ENCODE assay signal across 2 cellular contexts in genomic region chr13:28141542-28141941, GRCh38.
TF ChIP-seq lines count a peak whose summit lies in the region.

No MANE protein-coding gene starts in this region.

TF ChIP-seq in WTC11, 78 proteins besides CTCF, POLR2A, EP300 and RAD21:
- TF ChIP-seq ZNF317 (CRISPR knock-in tag; IDR thresholded peaks at IDR 0.05; ENCODE audit: borderline replicate concordance, low read depth): peak; percentile 22; the same call in 1 of the 2 replicates

TF ChIP-seq in H1, 55 proteins besides CTCF, POLR2A, EP300 and RAD21:
- TF ChIP-seq, protein P1, sequence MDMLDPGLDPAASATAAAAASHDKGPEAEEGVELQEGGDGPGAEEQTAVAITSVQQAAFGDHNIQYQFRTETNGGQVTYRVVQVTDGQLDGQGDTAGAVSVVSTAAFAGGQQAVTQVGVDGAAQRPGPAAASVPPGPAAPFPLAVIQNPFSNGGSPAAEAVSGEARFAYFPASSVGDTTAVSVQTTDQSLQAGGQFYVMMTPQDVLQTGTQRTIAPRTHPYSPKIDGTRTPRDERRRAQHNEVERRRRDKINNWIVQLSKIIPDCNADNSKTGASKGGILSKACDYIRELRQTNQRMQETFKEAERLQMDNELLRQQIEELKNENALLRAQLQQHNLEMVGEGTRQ (IDR thresholded peaks at IDR 0.05; ENCODE audit: low read length): 0 out of 2 replicates have a peak, but pooled peaks have one; percentile 18
- 0 out of 2 replicates have a peak, but pooled peaks have one; percentile 54 for TF ChIP-seq TCF12 (IDR thresholded peaks at IDR 0.05; ENCODE audit: low read depth, low read length)
- TF ChIP-seq TAF1 (IDR thresholded peaks at IDR 0.05; ENCODE audit: low read depth, low read length): peak; percentile 45; the same call in 1 of the 2 replicates
- peak; percentile 28; the same call in 1 of the 2 replicates for TF ChIP-seq TBP (IDR thresholded peaks at IDR 0.05; ENCODE audit: low read depth, low read length)
- peak; percentile 68 for TF ChIP-seq E2F6 (IDR thresholded peaks at IDR 0.05)
